Comparison of ENCODE assay signal across 8 cellular contexts in genomic region chr2:163878718-163879117, GRCh38.
DNase-seq lines count a peak whose midpoint lies in the region; ATAC-seq lines count a peak whose summit lies in the region.

No MANE protein-coding gene starts in this region.

- DNase-seq in COLO668 (lab: John Stamatoyannopoulos, UW; ENCODE audit: unreplicated experiment) = peak; percentile 19
- peak; percentile 21 for DNase-seq in NCI-H460 (ENCODE audit: extremely low read depth, low read depth)
- peak; percentile 2 for DNase-seq in fibroblast of the conjunctiva (ENCODE audit: low read depth)
- no peak for DNase-seq in NCI-H187 treated with DMSO at 0.1 percent for 48 hours (lab: John Stamatoyannopoulos, UW)
- no peak for DNase-seq in central memory CD4-positive, alpha-beta T cell
- DNase-seq in activated CD4-positive, alpha-beta T cell treated with anti-CD3 and anti-CD28 coated beads for 1 hour = no peak

- ATAC-seq in GM21717 (IDR thresholded peaks at IDR 0.05; ENCODE audit: unreplicated experiment) (peak; percentile 61), HG03378 (IDR thresholded peaks at IDR 0.05; ENCODE audit: unreplicated experiment) (no peak)

Comparison
In these comparisons a context has a peak if more than half of its experiments do, and no peak if none do; other contexts are left out.
1. DNase-seq: peak in COLO668 (single experiment), NCI-H460 (single experiment) and fibroblast of the conjunctiva (single experiment); none in NCI-H187 treated with DMSO at 0.1 percent for 48 hours (single experiment), central memory CD4-positive, alpha-beta T cell (single experiment) and activated CD4-positive, alpha-beta T cell treated with anti-CD3 and anti-CD28 coated beads for 1 hour (single experiment).